Comparison of ENCODE assay signal across 8 cellular contexts in genomic region chr4:40316333-40316781, GRCh38. TPM values are rescaled to one million over a fixed set of nuclear protein-coding genes. Genes with fewer than 3 reads are reported as not detected.
DNase-seq lines count a peak whose midpoint lies in the region; ATAC-seq lines count a peak whose summit lies in the region.

No MANE protein-coding gene starts in this region.

- H3K9me3 Mint-ChIP-seq in activated T-cell treated with anti-CD3 and anti-CD28 coated beads, Interleukin-2, amount 50 U/mL, for 72 hours = no peaks in the 10 kb centered on the region
- no peaks in the 10 kb centered on the region for H3K9me3 Mint-ChIP-seq in stimulated activated naive B cell treated with anti-CD40 and anti-IgM and Interleukin-4, amounts not matched to agents 10 μg/mL and 1 μg/mL and 100 μg/mL, for 72 hours

- peak; percentile 33 for ATAC-seq in HG03135 (IDR thresholded peaks at IDR 0.05; ENCODE audit: unreplicated experiment)
- ATAC-seq in activated T-cell treated with anti-CD3 and anti-CD28 coated beads, Interleukin-2, amount 50 U/mL, for 72 hours (replicated peaks in 1 of 2) = peak; percentile 73 to 76
- peak; percentile 44 to 62 for ATAC-seq in stimulated activated naive B cell treated with anti-CD40 and anti-IgM and Interleukin-4, amounts not matched to agents 10 μg/mL and 1 μg/mL and 100 μg/mL, for 72 hours (replicated peaks)

- no peaks in the 10 kb centered on the region for H3K36me3 Mint-ChIP-seq in activated T-cell treated with anti-CD3 and anti-CD28 coated beads, Interleukin-2, amount 50 U/mL, for 72 hours (ENCODE audit: insufficient read depth in 2 of 2)
- no peaks in the 10 kb centered on the region for H3K36me3 Mint-ChIP-seq in stimulated activated naive B cell treated with anti-CD40 and anti-IgM and Interleukin-4, amounts not matched to agents 10 μg/mL and 1 μg/mL and 100 μg/mL, for 72 hours

- peaks cover 80% of the 10 kb centered on the region for H3K4me1 Mint-ChIP-seq in activated T-cell treated with anti-CD3 and anti-CD28 coated beads, Interleukin-2, amount 50 U/mL, for 72 hours (ENCODE audit: low read depth)
- H3K4me1 Mint-ChIP-seq in stimulated activated naive B cell treated with anti-CD40 and anti-IgM and Interleukin-4, amounts not matched to agents 10 μg/mL and 1 μg/mL and 100 μg/mL, for 72 hours = peaks cover 25 to 38% of the 10 kb centered on the region in 2 donors

- peak overlapping the region; percentile 100 for H3K27ac Mint-ChIP-seq in activated T-cell treated with anti-CD3 and anti-CD28 coated beads, Interleukin-2, amount 50 U/mL, for 72 hours
- peak overlapping the region; percentile 93 for H3K27ac Mint-ChIP-seq in stimulated activated naive B cell treated with anti-CD40 and anti-IgM and Interleukin-4, amounts not matched to agents 10 μg/mL and 1 μg/mL and 100 μg/mL, for 72 hours

- no peaks in the 10 kb centered on the region for H3K27me3 Mint-ChIP-seq in activated T-cell treated with anti-CD3 and anti-CD28 coated beads, Interleukin-2, amount 50 U/mL, for 72 hours (ENCODE audit: low read depth)
- no peaks in the 10 kb centered on the region for H3K27me3 Mint-ChIP-seq in stimulated activated naive B cell treated with anti-CD40 and anti-IgM and Interleukin-4, amounts not matched to agents 10 μg/mL and 1 μg/mL and 100 μg/mL, for 72 hours

- H3K4me3 Mint-ChIP-seq in activated T-cell treated with anti-CD3 and anti-CD28 coated beads, Interleukin-2, amount 50 U/mL, for 72 hours = peak overlapping the region; percentile 94 to 99
- H3K4me3 Mint-ChIP-seq in stimulated activated naive B cell treated with anti-CD40 and anti-IgM and Interleukin-4, amounts not matched to agents 10 μg/mL and 1 μg/mL and 100 μg/mL, for 72 hours = peak overlapping the region; percentile 76 to 85

- DNase-seq in EL = peak; percentile 79
- peak; percentile 45 to 55 for DNase-seq in activated T-cell treated with anti-CD3 and anti-CD28 coated beads, Interleukin-2, amount 50 U/mL, for 72 hours
- DNase-seq in glomerular visceral epithelial cell (ENCODE audit: extremely low spot score) = peak; percentile 79
- no peak for DNase-seq in stimulated activated naive B cell treated with anti-CD40 and anti-IgM and Interleukin-4, amounts not matched to agents 10 μg/mL and 1 μg/mL and 100 μg/mL, for 72 hours
- no peak for DNase-seq in middle frontal gyrus (ENCODE audit: extremely low spot score, low spot score)
- DNase-seq in MV-4-11 (lab: John Stamatoyannopoulos, UW) = no peak
- no peak for DNase-seq in NCI-H1105 treated with DMSO at 0.1 percent for 48 hours (lab: John Stamatoyannopoulos, UW)

RNA-seq across cellular contexts. Expression of gene CHRNA9, which starts 18.8 kb away (rescaled TPM):
- total RNA-seq in activated T-cell treated with anti-CD3 and anti-CD28 coated beads, Interleukin-2, amount 50 U/mL, for 72 hours = not detected

Comparison
In these comparisons a context has a peak if more than half of its experiments do, and no peak if none do; other contexts are left out.
1. DNase-seq: peak in EL (single experiment), activated T-cell treated with anti-CD3 and anti-CD28 coated beads, Interleukin-2, amount 50 U/mL, for 72 hours (2 of 2) and glomerular visceral epithelial cell (single experiment); none in stimulated activated naive B cell treated with anti-CD40 and anti-IgM and Interleukin-4, amounts not matched to agents 10 μg/mL and 1 μg/mL and 100 μg/mL, for 72 hours (single experiment), middle frontal gyrus (single experiment), MV-4-11 (single experiment) and NCI-H1105 treated with DMSO at 0.1 percent for 48 hours (single experiment).
2. Peak in every context shown above with its lines, with median percentiles within 50 percentile points of each other: ATAC-seq.